Comparison of ENCODE assay signal across 1 cellular context in genomic region chr1:25875154-25875855, GRCh38.
TF ChIP-seq lines count a peak whose summit lies in the region.

Gene PAQR7 (minus strand): TSS chr1:25875708. CDS start chr1:25863839, 11,869 bp downstream.

TF ChIP-seq in GM12878, 131 proteins besides CTCF, POLR2A, EP300 and RAD21 (continued from another document and continues in another):
- TF ChIP-seq ZNF687 (IDR thresholded peaks at IDR 0.05) (peak; percentile 98), NKRF (conservative IDR thresholded peaks at IDR 0.05) (peak; percentile 68), MTA2 (IDR thresholded peaks at IDR 0.05; ENCODE audit: low read depth) (0 out of 2 replicates have a peak, but pooled peaks have one; percentile 20), SUZ12 (IDR thresholded peaks at IDR 0.05; ENCODE audit: unreplicated experiment) (no peak), CBX3 (IDR thresholded peaks at IDR 0.05; ENCODE audit: borderline replicate concordance, low read depth) (no peak), GATAD2B (conservative IDR thresholded peaks at IDR 0.05; ENCODE audit: low read depth) (peak; percentile 71), ATF7 (IDR thresholded peaks at IDR 0.05; ENCODE audit: low read depth) (no peak), ZBTB11 (CRISPR knock-in tag; IDR thresholded peaks at IDR 0.05) (no peak), PML (IDR thresholded peaks at IDR 0.05; ENCODE audit: low read length) (no peak), IRF4 (IDR thresholded peaks at IDR 0.05; ENCODE audit: low read depth, low read length) (no peak), MAX (IDR thresholded peaks at IDR 0.05; ENCODE audit: low read depth, low read length) (peak; percentile 94), ZZZ3 (IDR thresholded peaks at IDR 0.05; ENCODE audit: control insufficient read depth, insufficient read length, low read depth) (no peak), NRF1 (conservative IDR thresholded peaks at IDR 0.05; ENCODE audit: low read depth, low read length) (no peak), RBBP5 (conservative IDR thresholded peaks at IDR 0.05) (no peak), CBFB (IDR thresholded peaks at IDR 0.05; ENCODE audit: low read depth) (no peak), USF2 (IDR thresholded peaks at IDR 0.05; ENCODE audit: borderline replicate concordance, low read depth, low read length) (peak; percentile 13), SIN3A (IDR thresholded peaks at IDR 0.05; ENCODE audit: low read depth, low read length) (no peak), SMC3 (IDR thresholded peaks at IDR 0.05; ENCODE audit: borderline replicate concordance, low read length) (no peak), EZH2 (IDR thresholded peaks at IDR 0.05; ENCODE audit: borderline replicate concordance, control insufficient read depth, low read depth, low read length) (no peak), CHD4 (IDR thresholded peaks at IDR 0.05) (no peak), MYC (IDR thresholded peaks at IDR 0.05; ENCODE audit: insufficient read depth, insufficient read length, insufficient replicate concordance, low read length, severe bottlenecking) (no peak), EGR1 (IDR thresholded peaks at IDR 0.05; ENCODE audit: borderline replicate concordance in 1 of 2, low read depth in 2 of 2, low read length in 2 of 2) (peak in 1 of 2 experiments; percentile 77; a peak in 1 of 3 replicates), FOS (IDR thresholded peaks at IDR 0.05; ENCODE audit: borderline replicate concordance, extremely low read depth, insufficient read length) (no peak), ZBTB40 (IDR thresholded peaks at IDR 0.05; ENCODE audit: borderline replicate concordance) (no peak), ZNF622 (IDR thresholded peaks at IDR 0.05) (no peak), IRF3 (IDR thresholded peaks at IDR 0.05) (no peak), PRDM15 (CRISPR knock-in tag; IDR thresholded peaks at IDR 0.05) (no peak), IKZF2 (IDR thresholded peaks at IDR 0.05) (peak; percentile 5 to 62; a peak in 3 of 4 replicates), RFX5 (IDR thresholded peaks at IDR 0.05; ENCODE audit: low read depth, low read length) (no peak), ETV6 (conservative IDR thresholded peaks at IDR 0.05 in 1 of 2, IDR thresholded peaks at IDR 0.05 in 1 of 2; ENCODE audit: borderline replicate concordance in 1 of 2, low read depth in 1 of 2) (no peak), JUND (IDR thresholded peaks at IDR 0.05; ENCODE audit: low read depth, low read length) (no peak), PAX5 (IDR thresholded peaks at IDR 0.05; ENCODE audit: borderline replicate concordance, low read depth, low read length) (no peak), SKIL (IDR thresholded peaks at IDR 0.05; ENCODE audit: low read depth, poor library complexity, severe bottlenecking) (no peak)
